8 cellular contexts compared by ENCODE assay signal in the genomic region with DNA sequence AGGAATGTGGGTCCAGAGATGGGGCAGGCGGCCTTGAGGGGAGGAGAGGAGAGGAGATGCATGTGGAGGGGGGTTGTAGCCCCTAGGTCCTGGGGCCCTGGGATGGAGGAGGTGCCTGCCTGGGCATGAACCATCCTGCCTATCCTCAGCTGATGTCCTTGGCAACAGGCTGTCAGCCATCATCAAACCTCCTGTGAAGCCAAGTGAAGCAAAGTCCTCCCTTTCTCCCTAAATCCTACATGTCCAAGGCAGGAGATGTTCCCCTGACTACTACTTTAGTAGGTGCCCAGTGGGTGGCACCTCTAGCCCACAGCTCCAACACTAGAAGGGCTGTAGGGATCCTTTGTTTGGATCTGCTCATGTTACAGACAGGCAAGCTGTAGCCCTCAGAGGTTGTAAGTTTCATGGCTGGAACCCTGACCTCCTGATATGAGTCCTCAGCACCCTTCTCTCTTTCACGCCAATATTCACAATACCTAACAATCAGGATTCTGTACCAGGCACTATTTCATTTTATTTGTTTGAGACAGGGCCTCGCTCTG.
DNase-seq lines count a peak whose midpoint lies in the region; ATAC-seq and TF ChIP-seq lines count a peak whose summit lies in the region.

No MANE protein-coding gene starts in this region.

- H3K36me3 ChIP-seq in testis (ENCODE audit: low read depth, missing control alignments), result no peaks in the 10 kb centered on the region
- H3K36me3 ChIP-seq in effector memory CD4-positive, alpha-beta T cell (ENCODE audit: control insufficient read depth, insufficient read depth, low read length), result no peaks in the 10 kb centered on the region

- H3K27ac ChIP-seq in testis, result no peak overlapping the region
- H3K27ac ChIP-seq in effector memory CD4-positive, alpha-beta T cell (ENCODE audit: insufficient read depth, low read length, poor library complexity, severe bottlenecking), result no peak overlapping the region

- no peak overlapping the region for H3K27ac Mint-ChIP-seq in activated naive CD8-positive, alpha-beta T cell treated with anti-CD3 and anti-CD28 coated beads, Interleukin-2, amount 50 U/mL, for 24 hours

- peaks cover 11% of the 10 kb centered on the region for H3K27me3 Mint-ChIP-seq in activated naive CD8-positive, alpha-beta T cell treated with anti-CD3 and anti-CD28 coated beads, Interleukin-2, amount 50 U/mL, for 24 hours

- H3K9me3 ChIP-seq in testis, result no peaks in the 10 kb centered on the region
- no peaks in the 10 kb centered on the region for H3K9me3 ChIP-seq in effector memory CD4-positive, alpha-beta T cell (ENCODE audit: control insufficient read depth, low read length)

- H3K4me1 ChIP-seq in testis, result peaks cover 8% of the 10 kb centered on the region
- no peaks in the 10 kb centered on the region for H3K4me1 ChIP-seq in effector memory CD4-positive, alpha-beta T cell (ENCODE audit: control insufficient read depth, insufficient read depth, low read length, poor library complexity, severe bottlenecking)

- TF ChIP-seq CTCF in testis (IDR thresholded peaks at IDR 0.05), result no peak

- WGBS in testis, 2 donors, result 92 to 95% methylated on average over 3 of the region's 3 CpGs

- intact Hi-C loops in testis (cut with DNase I; ENCODE audit: low total_unique reads), result no loop called here

- H3K4me1 Mint-ChIP-seq in activated naive CD8-positive, alpha-beta T cell treated with anti-CD3 and anti-CD28 coated beads, Interleukin-2, amount 50 U/mL, for 24 hours, result peaks cover 1% of the 10 kb centered on the region

- H3K4me3 Mint-ChIP-seq in activated naive CD8-positive, alpha-beta T cell treated with anti-CD3 and anti-CD28 coated beads, Interleukin-2, amount 50 U/mL, for 24 hours, result no peak overlapping the region

- H3K9me3 Mint-ChIP-seq in activated naive CD8-positive, alpha-beta T cell treated with anti-CD3 and anti-CD28 coated beads, Interleukin-2, amount 50 U/mL, for 24 hours, result no peaks in the 10 kb centered on the region

- no peak overlapping the region for H3K4me3 ChIP-seq in testis
- H3K4me3 ChIP-seq in effector memory CD4-positive, alpha-beta T cell (ENCODE audit: insufficient read depth, low read depth, low read length, poor library complexity, severe bottlenecking), result no peak overlapping the region

- peak; percentile 41 for ATAC-seq in activated naive CD8-positive, alpha-beta T cell treated with anti-CD3 and anti-CD28 coated beads, Interleukin-2, amount 50 U/mL, for 24 hours
- no peak for ATAC-seq in HG03439 (IDR thresholded peaks at IDR 0.05; ENCODE audit: unreplicated experiment)

- no peaks in the 10 kb centered on the region for H3K27me3 ChIP-seq in testis
- H3K27me3 ChIP-seq in effector memory CD4-positive, alpha-beta T cell (replicated peaks; ENCODE audit: control insufficient read depth, insufficient read depth, low read length, poor library complexity, severe bottlenecking), result no peaks in the 10 kb centered on the region

- H3K36me3 Mint-ChIP-seq in activated naive CD8-positive, alpha-beta T cell treated with anti-CD3 and anti-CD28 coated beads, Interleukin-2, amount 50 U/mL, for 24 hours (ENCODE audit: low read depth), result no peaks in the 10 kb centered on the region

- no peak for TF ChIP-seq POLR2A in testis (IDR thresholded peaks at IDR 0.05)

- DNase-seq in COLO668 (lab: John Stamatoyannopoulos, UW; ENCODE audit: unreplicated experiment) (peak; percentile 47), HT-29 (ENCODE audit: low spot score) (peak; percentile 81), iris pigment epithelial cell (ENCODE audit: low read depth) (peak; percentile 64), testis (no peak), NCI-H2227 treated with DMSO at 0.1 percent for 48 hours (lab: John Stamatoyannopoulos, UW) (no peak)
- no peak for DNase-seq in activated naive CD8-positive, alpha-beta T cell treated with anti-CD3 and anti-CD28 coated beads, Interleukin-2, amount 50 U/mL, for 24 hours
- DNase-seq in effector memory CD4-positive, alpha-beta T cell, result no peak

Comparison
In these comparisons a context has a peak if more than half of its experiments do, and no peak if none do; other contexts are left out.
1. DNase-seq: peak in COLO668 (single experiment), HT-29 (single experiment) and iris pigment epithelial cell (single experiment); none in activated naive CD8-positive, alpha-beta T cell treated with anti-CD3 and anti-CD28 coated beads, Interleukin-2, amount 50 U/mL, for 24 hours (single experiment), testis (single experiment), effector memory CD4-positive, alpha-beta T cell (0 of 3) and NCI-H2227 treated with DMSO at 0.1 percent for 48 hours (single experiment).